Comparison of ENCODE assay signal across 12 cellular contexts in the genomic region with DNA sequence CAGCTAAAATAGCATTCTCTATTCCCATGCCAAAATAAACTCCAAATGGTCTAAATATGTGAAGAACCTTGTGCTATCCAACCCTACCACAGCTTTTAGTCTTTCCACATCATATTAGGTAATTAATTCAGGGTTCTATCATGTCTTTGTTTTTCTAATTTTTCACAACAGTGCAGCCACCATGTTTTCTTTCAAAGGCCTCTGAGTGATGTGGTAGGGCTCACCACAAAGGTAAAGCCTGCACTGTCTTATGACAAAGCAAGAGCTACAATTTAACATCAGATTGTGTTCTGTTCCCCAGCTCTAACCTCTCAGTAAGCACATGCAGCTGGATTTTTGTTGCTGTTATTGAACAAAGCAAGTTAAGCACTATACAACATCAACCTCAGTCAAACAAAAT. TPM values are rescaled to one million over a fixed set of nuclear protein-coding genes. Genes with fewer than 3 reads are reported as not detected.
DNase-seq lines count a peak whose midpoint lies in the region; ATAC-seq, FAIRE-seq and TF ChIP-seq lines count a peak whose summit lies in the region.
"Had no signal": no experiment of that assay in that cellular context is flagged by ENCODE, and none has a peak within 500 bp of the region (broad histone marks: within the 10 kb centered on the region; RNA-seq: fewer than 3 reads in every experiment).

No MANE protein-coding gene starts in this region.

- H3K4me1 Mint-ChIP-seq in activated CD4-positive, alpha-beta T cell treated with anti-CD3 and anti-CD28 coated beads, Interleukin-2, amount 10 ng/mL, durations not matched to agents 7 days and 5 days = peaks cover 42% of the 10 kb centered on the region
- peaks cover 61% of the 10 kb centered on the region for H3K4me1 Mint-ChIP-seq in activated CD4-positive, alpha-beta T cell treated with anti-CD3 and anti-CD28 coated beads for 36 hours
- peaks cover 35% of the 10 kb centered on the region for H3K4me1 Mint-ChIP-seq in activated T-helper 2 cell treated with anti-CD3 and anti-CD28 coated beads, Interferon-gamma antibody, Interleukin-2, Interleukin-4, amounts not matched to agents 10 μg/mL and 5 μg/mL and 100 μg/mL, durations not matched to agents 14 hours and 24 hours and 36 hours (ENCODE audit: low read depth)

- H3K27me3 Mint-ChIP-seq in activated CD4-positive, alpha-beta T cell treated with anti-CD3 and anti-CD28 coated beads, Interleukin-2, amount 10 ng/mL, durations not matched to agents 7 days and 5 days = peaks cover 5% of the 10 kb centered on the region
- H3K27me3 Mint-ChIP-seq in activated CD4-positive, alpha-beta T cell treated with anti-CD3 and anti-CD28 coated beads for 36 hours = peaks cover 20% of the 10 kb centered on the region
- peaks cover 15% of the 10 kb centered on the region for H3K27me3 Mint-ChIP-seq in activated T-helper 2 cell treated with anti-CD3 and anti-CD28 coated beads, Interferon-gamma antibody, Interleukin-2, Interleukin-4, amounts not matched to agents 10 μg/mL and 5 μg/mL and 100 μg/mL, durations not matched to agents 14 hours and 24 hours and 36 hours (ENCODE audit: low read depth)

- H3K18ac ChIP-seq in mesendoderm (ENCODE audit: low read length) = no peak overlapping the region

- no peak overlapping the region for H2AFZ ChIP-seq in K562 (ENCODE audit: low read depth, low read length)

- H3K56ac ChIP-seq in mesendoderm (ENCODE audit: low read length) = no peak overlapping the region

- FAIRE-seq in K562 (lab: Jason Lieb, UNC) = no peak
- FAIRE-seq: A204.1 had no signal

- H3K9me3 Mint-ChIP-seq in activated CD4-positive, alpha-beta T cell treated with anti-CD3 and anti-CD28 coated beads, Interleukin-2, amount 10 ng/mL, durations not matched to agents 7 days and 5 days = peaks cover 2% of the 10 kb centered on the region
- H3K9me3 Mint-ChIP-seq in activated CD4-positive, alpha-beta T cell treated with anti-CD3 and anti-CD28 coated beads for 36 hours (ENCODE audit: low read depth) = no peaks in the 10 kb centered on the region
- H3K9me3 Mint-ChIP-seq in activated T-helper 2 cell treated with anti-CD3 and anti-CD28 coated beads, Interferon-gamma antibody, Interleukin-2, Interleukin-4, amounts not matched to agents 10 μg/mL and 5 μg/mL and 100 μg/mL, durations not matched to agents 14 hours and 24 hours and 36 hours = no peaks in the 10 kb centered on the region

- no peak for TF ChIP-seq CTCF in K562 (IDR thresholded peaks at IDR 0.05 in 2 of 3, conservative IDR thresholded peaks at IDR 0.05 in 1 of 3; ENCODE audit: insufficient read depth in 2 of 3, low read depth in 1 of 3, low read length in 3 of 3)

- no peak overlapping the region; the same call in 2 of the 3 replicates for H3K27ac ChIP-seq in K562 (ENCODE audit: extremely low read depth, low read depth, low read length)
- peak overlapping the region; percentile 76 for H3K27ac ChIP-seq in subcutaneous abdominal adipose tissue (ENCODE audit: low read depth, low read length)
- no peak overlapping the region for H3K27ac ChIP-seq in mesendoderm (ENCODE audit: low read depth, low read length)

- POLR2A ChIA-PET in activated CD4-positive, alpha-beta T cell treated with anti-CD3 and anti-CD28 coated beads, Interleukin-2, amount 10 ng/mL, durations not matched to agents 7 days and 5 days (lab: Charles Lee) = no interaction called here
- POLR2A ChIA-PET in activated CD4-positive, alpha-beta T cell treated with anti-CD3 and anti-CD28 coated beads for 36 hours (lab: Charles Lee) = no interaction called here
- POLR2A ChIA-PET in K562 (lab: Yijun Ruan, JAX) = interaction anchor here (0.6 to 3.1 kb wide), 2 partner anchors 9 to 11 kb away, joined by 3 to 18 read pairs; no protein-coding TSS in a partner anchor

- no peak overlapping the region for H3K4ac ChIP-seq in mesendoderm (ENCODE audit: low read depth, low read length)

- intact Hi-C loops in activated CD4-positive, alpha-beta T cell treated with anti-CD3 and anti-CD28 coated beads for 36 hours (cut with DNase I, micrococcal nuclease) = no loop called here
- intact Hi-C loops in K562 (cut with micrococcal nuclease) = loop anchor here (10.0 kb wide), 1 partner anchor 96 kb away; no protein-coding TSS in a partner anchor
- intact Hi-C loops in activated T-helper 2 cell treated with anti-CD3 and anti-CD28 coated beads, Interferon-gamma antibody, Interleukin-2, Interleukin-4, amounts not matched to agents 10 μg/mL and 5 μg/mL and 100 μg/mL, durations not matched to agents 14 hours and 24 hours and 36 hours (cut with micrococcal nuclease) = loop anchor here (5.0 kb wide), 1 partner anchor 482 kb away; no protein-coding TSS in a partner anchor

- H2AK5ac ChIP-seq in mesendoderm (ENCODE audit: low read length) = no peak overlapping the region

- H3K27me3 ChIP-seq in K562 (ENCODE audit: control insufficient read depth in 2 of 2, insufficient read depth in 2 of 2, low read length in 2 of 2) (no peaks in the 10 kb centered on the region), subcutaneous abdominal adipose tissue (ENCODE audit: control insufficient read depth in 5 of 5, insufficient read depth in 4 of 5, low read length in 5 of 5) (no peaks in the 10 kb centered on the region), mesendoderm (ENCODE audit: insufficient read depth, low read length, poor library complexity) (no peaks in the 10 kb centered on the region)

- no peak overlapping the region for H2BK15ac ChIP-seq in mesendoderm (replicated peaks; ENCODE audit: low read depth)

- TF ChIP-seq EP300 in K562 (IDR thresholded peaks at IDR 0.05; ENCODE audit: low read length) = no peak

- BruUV-seq in K562 (replicated peaks; lab: Mats Ljungman, UMichigan) = no TSS peak

- H4K5ac ChIP-seq in mesendoderm (ENCODE audit: low read length) = no peak overlapping the region

- ATAC-seq in activated CD4-positive, alpha-beta T cell treated with anti-CD3 and anti-CD28 coated beads for 36 hours = no peak
- ATAC-seq in HG03280 (IDR thresholded peaks at IDR 0.05; ENCODE audit: unreplicated experiment) (peak; percentile 29), K562 (peak; percentile 45)

- H3K4me3 ChIP-seq in K562 (no peak overlapping the region), subcutaneous abdominal adipose tissue (ENCODE audit: low read depth in 1 of 5, low read length in 5 of 5) (no peak overlapping the region), mesendoderm (ENCODE audit: low read length) (no peak overlapping the region)
- H3K4me3 ChIP-seq: prostate gland had no signal

- H2BK120ac ChIP-seq in mesendoderm (ENCODE audit: low read depth, low read length) = no peak overlapping the region

- H3K79me1 ChIP-seq in mesendoderm (ENCODE audit: low read length) = no peaks in the 10 kb centered on the region

- no peak for TF ChIP-seq RAD21 in K562 (CRISPR knock-in tag; conservative IDR thresholded peaks at IDR 0.05 in 1 of 2, IDR thresholded peaks at IDR 0.05 in 1 of 2)

- H3K4me2 ChIP-seq in K562 (ENCODE audit: insufficient read depth, low read length) (no peak overlapping the region), mesendoderm (ENCODE audit: low read length) (no peak overlapping the region)

- H3K36me3 ChIP-seq in K562 (ENCODE audit: control insufficient read depth, insufficient read depth, low read length) = peaks cover 4% of the 10 kb centered on the region; the same call in 2 of the 3 replicates
- no peaks in the 10 kb centered on the region for H3K36me3 ChIP-seq in subcutaneous abdominal adipose tissue (ENCODE audit: control insufficient read depth in 5 of 5, insufficient read depth in 5 of 5, low read length in 5 of 5)
- H3K36me3 ChIP-seq in mesendoderm (ENCODE audit: control insufficient read depth, insufficient read depth, low read length) = no peaks in the 10 kb centered on the region
- H3K36me3 ChIP-seq: prostate gland had no signal

- H3K9me3 ChIP-seq in K562 (replicated peaks; ENCODE audit: control insufficient read depth, insufficient read depth, low read depth, low read length) (no peaks in the 10 kb centered on the region), subcutaneous abdominal adipose tissue (ENCODE audit: control insufficient read depth in 5 of 5, low read length in 5 of 5) (no peaks in the 10 kb centered on the region)
- H3K9me3 ChIP-seq: prostate gland had no signal

- H4K8ac ChIP-seq in mesendoderm (ENCODE audit: low read depth, low read length) = no peak overlapping the region

- in situ Hi-C loops in K562 (cut with MboI) = no loop called here

- no peaks in the 10 kb centered on the region for H3K36me3 Mint-ChIP-seq in activated CD4-positive, alpha-beta T cell treated with anti-CD3 and anti-CD28 coated beads, Interleukin-2, amount 10 ng/mL, durations not matched to agents 7 days and 5 days (ENCODE audit: low read depth)
- no peaks in the 10 kb centered on the region for H3K36me3 Mint-ChIP-seq in activated CD4-positive, alpha-beta T cell treated with anti-CD3 and anti-CD28 coated beads for 36 hours (ENCODE audit: low read depth)
- no peaks in the 10 kb centered on the region for H3K36me3 Mint-ChIP-seq in activated T-helper 2 cell treated with anti-CD3 and anti-CD28 coated beads, Interferon-gamma antibody, Interleukin-2, Interleukin-4, amounts not matched to agents 10 μg/mL and 5 μg/mL and 100 μg/mL, durations not matched to agents 14 hours and 24 hours and 36 hours (ENCODE audit: low read depth)

- no peak overlapping the region for H3K9ac ChIP-seq in K562 (ENCODE audit: insufficient read depth in 1 of 2, low read depth in 2 of 2, low read length in 2 of 2)
- no peak overlapping the region for H3K9ac ChIP-seq in subcutaneous abdominal adipose tissue (ENCODE audit: low read length in 5 of 5)
- no peak overlapping the region for H3K9ac ChIP-seq in mesendoderm (ENCODE audit: low read length)

- H3K79me2 ChIP-seq in K562 (ENCODE audit: control insufficient read depth, insufficient read depth, low read length) (peaks cover 71% of the 10 kb centered on the region), mesendoderm (ENCODE audit: control insufficient read depth, insufficient read depth, low read length) (no peaks in the 10 kb centered on the region)

- no peak overlapping the region for H3K27ac Mint-ChIP-seq in activated CD4-positive, alpha-beta T cell treated with anti-CD3 and anti-CD28 coated beads, Interleukin-2, amount 10 ng/mL, durations not matched to agents 7 days and 5 days
- H3K27ac Mint-ChIP-seq in activated CD4-positive, alpha-beta T cell treated with anti-CD3 and anti-CD28 coated beads for 36 hours = no peak overlapping the region
- no peak overlapping the region for H3K27ac Mint-ChIP-seq in activated T-helper 2 cell treated with anti-CD3 and anti-CD28 coated beads, Interferon-gamma antibody, Interleukin-2, Interleukin-4, amounts not matched to agents 10 μg/mL and 5 μg/mL and 100 μg/mL, durations not matched to agents 14 hours and 24 hours and 36 hours

- H3K23ac ChIP-seq in mesendoderm (ENCODE audit: low read length) = no peak overlapping the region

- H3K9me1 ChIP-seq in K562 (ENCODE audit: control insufficient read depth, insufficient read depth, low read length) = no peaks in the 10 kb centered on the region

- no peaks in the 10 kb centered on the region for H4K20me1 ChIP-seq in K562 (replicated peaks; ENCODE audit: control insufficient read depth, insufficient read depth, low read length)

- H3K4me3 Mint-ChIP-seq in activated CD4-positive, alpha-beta T cell treated with anti-CD3 and anti-CD28 coated beads, Interleukin-2, amount 10 ng/mL, durations not matched to agents 7 days and 5 days = no peak overlapping the region
- H3K4me3 Mint-ChIP-seq in activated CD4-positive, alpha-beta T cell treated with anti-CD3 and anti-CD28 coated beads for 36 hours = no peak overlapping the region
- H3K4me3 Mint-ChIP-seq in activated T-helper 2 cell treated with anti-CD3 and anti-CD28 coated beads, Interferon-gamma antibody, Interleukin-2, Interleukin-4, amounts not matched to agents 10 μg/mL and 5 μg/mL and 100 μg/mL, durations not matched to agents 14 hours and 24 hours and 36 hours (ENCODE audit: low read depth) = no peak overlapping the region

- H3K4me1 ChIP-seq in K562 (replicated peaks in 1 of 2; ENCODE audit: control insufficient read depth in 2 of 2, insufficient read depth in 2 of 2, low read length in 2 of 2) (peaks cover 0 to 10% of the 10 kb centered on the region in 2 experiments; a peak in 2 of 5 replicates), subcutaneous abdominal adipose tissue (ENCODE audit: control insufficient read depth in 5 of 5, insufficient read depth in 5 of 5, low read length in 5 of 5) (peaks cover 4 to 55% (median 18%) of the 10 kb centered on the region in 5 donors), mesendoderm (ENCODE audit: control insufficient read depth, low read depth, low read length) (no peaks in the 10 kb centered on the region)
- H3K4me1 ChIP-seq: prostate gland had no signal

- H2BK5ac ChIP-seq in mesendoderm (ENCODE audit: low read length) = no peak overlapping the region

- CTCF ChIA-PET in activated CD4-positive, alpha-beta T cell treated with anti-CD3 and anti-CD28 coated beads, Interleukin-2, amount 10 ng/mL, durations not matched to agents 7 days and 5 days (lab: Charles Lee) = no interaction called here
- CTCF ChIA-PET in activated CD4-positive, alpha-beta T cell treated with anti-CD3 and anti-CD28 coated beads for 36 hours (lab: Charles Lee) = interaction anchor here (0.7 to 2.0 kb wide), 4 partner anchors 12 to 884 kb away, joined by 4 to 8 read pairs (median 5); no protein-coding TSS in a partner anchor
- CTCF ChIA-PET in K562 (lab: Yijun Ruan, JAX; ENCODE audit: low intra/inter-chr PET ratio) = no interaction called here

- peak; percentile 23 for DNase-seq in activated CD4-positive, alpha-beta T cell treated with anti-CD3 and anti-CD28 coated beads, Interleukin-2, amount 10 ng/mL, durations not matched to agents 7 days and 5 days
- DNase-seq in activated CD4-positive, alpha-beta T cell treated with anti-CD3 and anti-CD28 coated beads for 36 hours = no peak
- DNase-seq in K562 (ENCODE audit: extremely low read depth in 1 of 4, low spot score in 3 of 4) = no peak
- DNase-seq in activated T-helper 2 cell treated with anti-CD3 and anti-CD28 coated beads, Interferon-gamma antibody, Interleukin-2, Interleukin-4, amounts not matched to agents 10 μg/mL and 5 μg/mL and 100 μg/mL, durations not matched to agents 14 hours and 24 hours and 36 hours (ENCODE audit: low spot score) = no peak
- DNase-seq in stimulated activated naive CD4-positive, alpha-beta T cell (lab: John Stamatoyannopoulos, UW) = no peak
- DNase-seq in mesendoderm = no peak
- DNase-seq: stimulated activated CD4-positive, alpha-beta T cell treated with anti-CD3 and anti-CD28 coated beads, Interleukin-4, amount 100 ng/mL, for 1 hour; substantia nigra had no signal

- TF ChIP-seq POLR2A in K562 (conservative IDR thresholded peaks at IDR 0.05) = no peak

RNA-seq across cellular contexts. Expression of gene MEF2C, which starts 52.4 kb away (rescaled TPM):
- under 1 TPM; 0.10 to 0.17 TPM for total RNA-seq in activated CD4-positive, alpha-beta T cell treated with anti-CD3 and anti-CD28 coated beads, Interleukin-2, amount 10 ng/mL, durations not matched to agents 7 days and 5 days
- under 1 TPM; 0.07 to 0.12 TPM for total RNA-seq in activated CD4-positive, alpha-beta T cell treated with anti-CD3 and anti-CD28 coated beads for 36 hours
- total RNA-seq in K562 (2011; cell fraction: chromatin; rRNA removed; ENCODE audit: low replicate concordance) = 52.4 and 139 TPM in 2 replicates
- 18.3 and 23.4 TPM in 2 replicates for total RNA-seq in K562 (2011; cell fraction: nucleolus; rRNA removed)
- 41.7 and 68.3 TPM in 2 replicates for total RNA-seq in K562 (2011; cell fraction: nucleoplasm; rRNA removed)
- 47.6 and 50.1 TPM in 2 replicates for total RNA-seq in K562 (2014; rRNA removed)
- 62.4 and 74.7 TPM in 2 replicates for total RNA-seq in K562 (2014; rRNA removed; fragmentation: Illumina TruSeq; extraction: Trizol)
- total RNA-seq in K562 (2015; rRNA removed; fragmentation: Illumina TruSeq; extraction: Trizol) = 52.6 and 58.3 TPM in 2 replicates
- total RNA-seq in K562 (2021) = 56.5 and 64.5 TPM in 2 replicates
- 35.4 and 37.6 TPM in 2 replicates for polyA plus RNA-seq in K562 (2011; rRNA removed)
- polyA plus RNA-seq in K562 (2011; cell fraction: cytosol; rRNA removed) = 57.3 and 69.3 TPM in 2 replicates
- polyA plus RNA-seq in K562 (2011; cell fraction: nucleus; rRNA removed) = 45.1 and 48.9 TPM in 2 replicates
- polyA plus RNA-seq in K562 (2012) = 25.7 and 46.6 TPM in 2 replicates
- 62.3 and 67.8 TPM in 2 replicates for polyA plus RNA-seq in K562 (2014; fragmentation: Illumina TruSeq; extraction: Trizol)
- polyA plus RNA-seq in K562 (2014; fragmentation: Nextera tagmentation; extraction: Ambion mirVana) = 10 to 100 TPM; 48.2 to 66.3 TPM
- 25.1 and 28.8 TPM in 2 replicates for polyA plus RNA-seq in K562 (2014; rRNA removed)
- 181 and 196 TPM in 2 replicates for polyA minus RNA-seq in K562 (2011; rRNA and poly(A)+ RNA removed)
- 45.1 and 47.7 TPM in 2 replicates for polyA minus RNA-seq in K562 (2011; cell fraction: cytosol; rRNA and poly(A)+ RNA removed)
- polyA minus RNA-seq in K562 (2011; cell fraction: nucleus; rRNA and poly(A)+ RNA removed) = 97.3 and 153 TPM in 2 replicates
- total RNA-seq in activated T-helper 2 cell treated with anti-CD3 and anti-CD28 coated beads, Interferon-gamma antibody, Interleukin-2, Interleukin-4, amounts not matched to agents 10 μg/mL and 5 μg/mL and 100 μg/mL, durations not matched to agents 14 hours and 24 hours and 36 hours = 0.25 and 0.30 TPM in 2 replicates
- polyA plus RNA-seq in mesendoderm (2013, experiment 1 of 2) = 0.60 TPM
- 0.25 TPM for polyA plus RNA-seq in mesendoderm (2013, experiment 2 of 2)

Comparison
In these comparisons a context has a peak if more than half of its experiments do, and no peak if none do; other contexts are left out.
1. RNA of gene MEF2C, which starts 52.4 kb away (total RNA-seq): 18.3 to 139 TPM in K562; 0.25 to 0.30 TPM in activated T-helper 2 cell treated with anti-CD3 and anti-CD28 coated beads, Interferon-gamma antibody, Interleukin-2, Interleukin-4, amounts not matched to agents 10 μg/mL and 5 μg/mL and 100 μg/mL, durations not matched to agents 14 hours and 24 hours and 36 hours, 0.10 to 0.17 TPM in activated CD4-positive, alpha-beta T cell treated with anti-CD3 and anti-CD28 coated beads, Interleukin-2, amount 10 ng/mL, durations not matched to agents 7 days and 5 days and 0.07 to 0.12 TPM in activated CD4-positive, alpha-beta T cell treated with anti-CD3 and anti-CD28 coated beads for 36 hours; every median in the first group is over 10 times any median in the second.
2. intact Hi-C loops: an anchor here in K562 (10.0 kb wide) and activated T-helper 2 cell treated with anti-CD3 and anti-CD28 coated beads, Interferon-gamma antibody, Interleukin-2, Interleukin-4, amounts not matched to agents 10 μg/mL and 5 μg/mL and 100 μg/mL, durations not matched to agents 14 hours and 24 hours and 36 hours (5.0 kb wide); none called in activated CD4-positive, alpha-beta T cell treated with anti-CD3 and anti-CD28 coated beads for 36 hours.